ENCODE assay signal across 12 cellular contexts in genomic region chr10:69731184-69731583, GRCh38.
DNase-seq lines count a peak whose midpoint lies in the region; ATAC-seq and TF ChIP-seq lines count a peak whose summit lies in the region.
"Had no signal": no experiment of that assay in that cellular context is flagged by ENCODE, and none has a peak within 500 bp of the region (broad histone marks: within the 10 kb centered on the region; RNA-seq: fewer than 3 reads in every experiment).

No MANE protein-coding gene starts in this region.

- H3K4me1 ChIP-seq in sigmoid colon: no peaks in the 10 kb centered on the region

- no peak for TF ChIP-seq EP300 in sigmoid colon (IDR thresholded peaks at IDR 0.05)

- no peaks in the 10 kb centered on the region for H3K9me3 ChIP-seq in sigmoid colon

- CTCF ChIA-PET in RWPE1 (lab: Yijun Ruan, JAX): no interaction called here

- H3K36me3 ChIP-seq in sigmoid colon: no peaks in the 10 kb centered on the region

- ATAC-seq in GM18861 (IDR thresholded peaks at IDR 0.05; ENCODE audit: unreplicated experiment) (no peak), HG03139 (IDR thresholded peaks at IDR 0.05; ENCODE audit: unreplicated experiment) (no peak), GM21515 (IDR thresholded peaks at IDR 0.05; ENCODE audit: unreplicated experiment) (no peak)
- ATAC-seq: GM12878 had no signal

- no peak for TF ChIP-seq POLR2A in sigmoid colon (IDR thresholded peaks at IDR 0.05)

- POLR2A ChIA-PET in RWPE1 (lab: Yijun Ruan, JAX; ENCODE audit: low non-redundant PET): no interaction called here

- H3K27ac ChIP-seq in RWPE1: peak overlapping the region; percentile 73
- no peak overlapping the region for H3K27ac ChIP-seq in sigmoid colon

- WGBS in sigmoid colon, 2 donors: 67 to 74% methylated on average over 3 of the region's 3 CpGs

- no peaks in the 10 kb centered on the region for H3K27me3 ChIP-seq in sigmoid colon

- H3K4me3 ChIP-seq in fibroblast of pulmonary artery (replicated peaks; ENCODE audit: low read depth, low read length) (no peak overlapping the region), sigmoid colon (no peak overlapping the region)
- H3K4me3 ChIP-seq: GM12878 had no signal

- TF ChIP-seq CTCF in RWPE1 (conservative IDR thresholded peaks at IDR 0.05; ENCODE audit: low read depth) (no peak), fibroblast of pulmonary artery (IDR thresholded peaks at IDR 0.05; ENCODE audit: low read length, missing control alignments) (no peak), sigmoid colon (IDR thresholded peaks at IDR 0.05) (no peak)

- intact Hi-C loops in sigmoid colon (cut with DNase I): no loop called here

- DNase-seq in ELF-1 (ENCODE audit: low read depth, low spot score) (peak; percentile 48), RWPE1 (ENCODE audit: low spot score) (no peak), fibroblast of pulmonary artery (ENCODE audit: low read depth) (peak; percentile 36), sigmoid colon (peak; percentile 46)
- no peak for DNase-seq in stimulated activated CD4-positive, alpha-beta T cell treated with anti-CD3 and anti-CD28 coated beads, Interleukin-12 subunit alpha, Interleukin-12 subunit beta, amount 100 ng/mL, for 4 hours
- DNase-seq: activated naive CD4-positive, alpha-beta T cell treated with anti-CD3 and anti-CD28 coated beads, Interleukin-2, amount 10 ng/mL, durations not matched to agents 7 days and 5 days; DMS 273 treated with DMSO at 0.1 percent for 48 hours; NCI-H2081 treated with DMSO at 0.1 percent for 48 hours had no signal

Comparison
In these comparisons a context has a peak if more than half of its experiments do, and no peak if none do; other contexts are left out.
1. DNase-seq: peak in ELF-1 (single experiment), fibroblast of pulmonary artery (single experiment) and sigmoid colon (single experiment); none in RWPE1 (single experiment) and stimulated activated CD4-positive, alpha-beta T cell treated with anti-CD3 and anti-CD28 coated beads, Interleukin-12 subunit alpha, Interleukin-12 subunit beta, amount 100 ng/mL, for 4 hours (single experiment).